In the genomic region with DNA sequence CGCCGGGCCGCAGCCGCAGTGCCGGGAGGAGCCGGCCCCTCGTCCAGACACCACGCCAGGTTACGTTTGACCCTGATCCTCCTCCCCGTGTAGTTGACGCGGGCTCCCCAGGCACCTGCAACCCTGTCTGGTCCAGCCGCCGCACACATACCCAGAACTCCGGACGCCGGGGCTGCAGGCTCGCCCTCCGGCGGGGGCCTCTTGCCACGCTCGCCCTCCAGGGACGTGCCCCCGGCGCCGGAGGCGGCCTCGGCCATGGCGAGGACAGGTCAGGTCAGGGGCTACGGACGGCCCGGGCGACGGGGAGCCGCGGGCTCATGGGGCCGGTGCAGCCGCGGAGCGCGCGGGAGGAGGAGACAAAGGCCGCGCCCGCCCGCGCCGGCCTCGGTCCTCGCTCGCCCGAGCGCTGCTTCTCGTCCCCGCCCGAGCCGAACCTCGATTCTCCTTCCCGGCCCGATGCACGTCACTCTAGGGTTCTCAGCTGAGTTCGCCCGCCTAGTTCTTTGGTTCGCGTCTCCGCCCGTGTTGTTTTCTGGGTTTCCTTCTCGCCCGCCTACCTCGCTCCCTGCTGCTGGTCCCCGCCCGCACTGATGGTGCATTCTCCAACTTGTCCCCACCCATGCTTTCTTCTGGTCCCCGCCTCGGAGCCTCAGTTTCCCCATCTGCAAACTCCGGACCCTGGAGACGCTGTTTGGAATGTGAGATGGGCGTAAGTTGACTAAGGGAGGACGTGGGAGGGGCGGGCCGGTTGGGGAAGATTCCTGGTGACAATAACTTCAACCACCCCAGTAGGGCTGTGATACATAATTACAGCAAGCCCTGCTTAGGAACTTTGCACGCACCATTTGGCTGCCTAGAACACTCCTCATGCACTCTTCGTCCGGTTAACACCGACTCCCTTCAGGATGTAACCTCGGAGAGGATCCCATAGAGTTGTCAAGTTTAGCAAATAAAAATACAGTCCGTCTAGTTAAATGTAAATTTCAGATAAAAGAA, we compare ENCODE assay signal across 1 cellular context.
A peak's percentile ranks its signal among the peaks of the same experiment; 100 is the strongest.
TF ChIP-seq lines count a peak whose summit lies in the region.

A gene with protein sequence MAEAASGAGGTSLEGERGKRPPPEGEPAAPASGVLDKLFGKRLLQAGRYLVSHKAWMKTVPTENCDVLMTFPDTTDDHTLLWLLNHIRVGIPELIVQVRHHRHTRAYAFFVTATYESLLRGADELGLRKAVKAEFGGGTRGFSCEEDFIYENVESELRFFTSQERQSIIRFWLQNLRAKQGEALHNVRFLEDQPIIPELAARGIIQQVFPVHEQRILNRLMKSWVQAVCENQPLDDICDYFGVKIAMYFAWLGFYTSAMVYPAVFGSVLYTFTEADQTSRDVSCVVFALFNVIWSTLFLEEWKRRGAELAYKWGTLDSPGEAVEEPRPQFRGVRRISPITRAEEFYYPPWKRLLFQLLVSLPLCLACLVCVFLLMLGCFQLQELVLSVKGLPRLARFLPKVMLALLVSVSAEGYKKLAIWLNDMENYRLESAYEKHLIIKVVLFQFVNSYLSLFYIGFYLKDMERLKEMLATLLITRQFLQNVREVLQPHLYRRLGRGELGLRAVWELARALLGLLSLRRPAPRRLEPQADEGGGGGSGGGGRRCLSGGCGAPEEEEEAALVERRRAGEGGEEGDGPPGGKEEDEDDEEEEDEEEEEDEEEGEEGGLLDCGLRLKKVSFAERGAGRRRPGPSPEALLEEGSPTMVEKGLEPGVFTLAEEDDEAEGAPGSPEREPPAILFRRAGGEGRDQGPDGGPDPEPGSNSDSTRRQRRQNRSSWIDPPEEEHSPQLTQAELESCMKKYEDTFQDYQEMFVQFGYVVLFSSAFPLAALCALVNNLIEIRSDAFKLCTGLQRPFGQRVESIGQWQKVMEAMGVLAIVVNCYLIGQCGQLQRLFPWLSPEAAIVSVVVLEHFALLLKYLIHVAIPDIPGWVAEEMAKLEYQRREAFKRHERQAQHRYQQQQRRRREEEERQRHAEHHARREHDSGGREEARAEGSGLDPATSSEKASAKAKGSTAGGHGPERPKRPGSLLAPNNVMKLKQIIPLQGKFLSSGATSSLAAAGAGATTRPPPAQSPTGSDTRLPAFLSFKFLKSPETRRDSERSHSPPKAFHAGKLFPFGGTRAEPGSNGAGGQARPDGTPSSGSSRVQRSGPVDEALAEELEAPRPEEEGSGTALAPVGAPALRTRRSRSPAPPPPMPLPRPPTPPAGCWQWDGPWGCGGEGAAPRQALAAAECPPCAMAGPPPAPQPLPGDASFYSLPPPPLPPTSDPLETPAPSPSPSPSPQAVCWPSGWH (minus strand): TSS at position 442 of the 996 bp plus-strand sequence. CDS start 185 bp downstream, at position 257.

TF ChIP-seq in HEK293, 187 proteins besides CTCF, POLR2A, EP300 and RAD21 (continues in another document):
- TF ChIP-seq, protein P1, sequence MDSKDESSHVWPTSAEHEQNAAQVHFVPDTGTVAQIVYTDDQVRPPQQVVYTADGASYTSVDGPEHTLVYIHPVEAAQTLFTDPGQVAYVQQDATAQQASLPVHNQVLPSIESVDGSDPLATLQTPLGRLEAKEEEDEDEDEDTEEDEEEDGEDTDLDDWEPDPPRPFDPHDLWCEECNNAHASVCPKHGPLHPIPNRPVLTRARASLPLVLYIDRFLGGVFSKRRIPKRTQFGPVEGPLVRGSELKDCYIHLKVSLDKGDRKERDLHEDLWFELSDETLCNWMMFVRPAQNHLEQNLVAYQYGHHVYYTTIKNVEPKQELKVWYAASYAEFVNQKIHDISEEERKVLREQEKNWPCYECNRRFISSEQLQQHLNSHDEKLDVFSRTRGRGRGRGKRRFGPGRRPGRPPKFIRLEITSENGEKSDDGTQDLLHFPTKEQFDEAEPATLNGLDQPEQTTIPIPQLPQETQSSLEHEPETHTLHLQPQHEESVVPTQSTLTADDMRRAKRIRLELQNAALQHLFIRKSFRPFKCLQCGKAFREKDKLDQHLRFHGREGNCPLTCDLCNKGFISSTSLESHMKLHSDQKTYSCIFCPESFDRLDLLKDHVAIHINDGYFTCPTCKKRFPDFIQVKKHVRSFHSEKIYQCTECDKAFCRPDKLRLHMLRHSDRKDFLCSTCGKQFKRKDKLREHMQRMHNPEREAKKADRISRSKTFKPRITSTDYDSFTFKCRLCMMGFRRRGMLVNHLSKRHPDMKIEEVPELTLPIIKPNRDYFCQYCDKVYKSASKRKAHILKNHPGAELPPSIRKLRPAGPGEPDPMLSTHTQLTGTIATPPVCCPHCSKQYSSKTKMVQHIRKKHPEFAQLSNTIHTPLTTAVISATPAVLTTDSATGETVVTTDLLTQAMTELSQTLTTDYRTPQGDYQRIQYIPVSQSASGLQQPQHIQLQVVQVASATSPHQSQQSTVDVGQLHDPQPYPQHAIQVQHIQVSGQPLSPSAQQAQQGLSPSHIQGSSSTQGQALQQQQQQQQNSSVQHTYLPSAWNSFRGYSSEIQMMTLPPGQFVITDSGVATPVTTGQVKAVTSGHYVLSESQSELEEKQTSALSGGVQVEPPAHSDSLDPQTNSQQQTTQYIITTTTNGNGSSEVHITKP (tag by site-specific recombination; IDR thresholded peaks at IDR 0.05): peak; percentile 97
- TF ChIP-seq, protein P2, sequence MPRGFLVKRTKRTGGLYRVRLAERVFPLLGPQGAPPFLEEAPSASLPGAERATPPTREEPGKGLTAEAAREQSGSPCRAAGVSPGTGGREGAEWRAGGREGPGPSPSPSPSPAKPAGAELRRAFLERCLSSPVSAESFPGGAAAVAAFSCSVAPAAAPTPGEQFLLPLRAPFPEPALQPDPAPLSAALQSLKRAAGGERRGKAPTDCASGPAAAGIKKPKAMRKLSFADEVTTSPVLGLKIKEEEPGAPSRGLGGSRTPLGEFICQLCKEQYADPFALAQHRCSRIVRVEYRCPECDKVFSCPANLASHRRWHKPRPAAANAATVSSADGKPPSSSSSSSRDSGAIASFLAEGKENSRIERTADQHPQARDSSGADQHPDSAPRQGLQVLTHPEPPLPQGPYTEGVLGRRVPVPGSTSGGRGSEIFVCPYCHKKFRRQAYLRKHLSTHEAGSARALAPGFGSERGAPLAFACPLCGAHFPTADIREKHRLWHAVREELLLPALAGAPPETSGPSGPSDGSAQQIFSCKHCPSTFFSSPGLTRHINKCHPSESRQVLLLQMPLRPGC (tag by site-specific recombination; IDR thresholded peaks at IDR 0.05): peak; percentile 95
- no peak; the same call in 1 of the 2 replicates for TF ChIP-seq ZNF624 (tag by site-specific recombination; IDR thresholded peaks at IDR 0.05)
- TF ChIP-seq, protein P3, sequence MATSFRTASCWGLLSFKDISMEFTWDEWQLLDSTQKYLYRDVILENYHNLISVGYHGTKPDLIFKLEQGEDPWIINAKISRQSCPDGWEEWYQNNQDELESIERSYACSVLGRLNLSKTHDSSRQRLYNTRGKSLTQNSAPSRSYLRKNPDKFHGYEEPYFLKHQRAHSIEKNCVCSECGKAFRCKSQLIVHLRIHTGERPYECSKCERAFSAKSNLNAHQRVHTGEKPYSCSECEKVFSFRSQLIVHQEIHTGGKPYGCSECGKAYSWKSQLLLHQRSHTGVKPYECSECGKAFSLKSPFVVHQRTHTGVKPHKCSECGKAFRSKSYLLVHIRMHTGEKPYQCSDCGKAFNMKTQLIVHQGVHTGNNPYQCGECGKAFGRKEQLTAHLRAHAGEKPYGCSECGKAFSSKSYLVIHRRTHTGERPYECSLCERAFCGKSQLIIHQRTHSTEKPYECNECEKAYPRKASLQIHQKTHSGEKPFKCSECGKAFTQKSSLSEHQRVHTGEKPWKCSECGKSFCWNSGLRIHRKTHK (tag by site-specific recombination; IDR thresholded peaks at IDR 0.05): 0 out of 2 replicates have a peak, but pooled peaks have one; percentile 18
- peak; percentile 90 for TF ChIP-seq ZNF610 (tag by site-specific recombination; IDR thresholded peaks at IDR 0.05; ENCODE audit: borderline replicate concordance)
- TF ChIP-seq ZNF658 (tag by site-specific recombination; IDR thresholded peaks at IDR 0.05): no peak
- no peak; the same call in 1 of the 2 replicates for TF ChIP-seq ZNF626 (tag by site-specific recombination; IDR thresholded peaks at IDR 0.05)
- peak; percentile 99 for TF ChIP-seq ZNF391 (tag by site-specific recombination; IDR thresholded peaks at IDR 0.05; ENCODE audit: borderline replicate concordance, low read depth)
- peak; percentile 76 for TF ChIP-seq ZBTB20 (tag by site-specific recombination; IDR thresholded peaks at IDR 0.05)
- TF ChIP-seq, protein P4, sequence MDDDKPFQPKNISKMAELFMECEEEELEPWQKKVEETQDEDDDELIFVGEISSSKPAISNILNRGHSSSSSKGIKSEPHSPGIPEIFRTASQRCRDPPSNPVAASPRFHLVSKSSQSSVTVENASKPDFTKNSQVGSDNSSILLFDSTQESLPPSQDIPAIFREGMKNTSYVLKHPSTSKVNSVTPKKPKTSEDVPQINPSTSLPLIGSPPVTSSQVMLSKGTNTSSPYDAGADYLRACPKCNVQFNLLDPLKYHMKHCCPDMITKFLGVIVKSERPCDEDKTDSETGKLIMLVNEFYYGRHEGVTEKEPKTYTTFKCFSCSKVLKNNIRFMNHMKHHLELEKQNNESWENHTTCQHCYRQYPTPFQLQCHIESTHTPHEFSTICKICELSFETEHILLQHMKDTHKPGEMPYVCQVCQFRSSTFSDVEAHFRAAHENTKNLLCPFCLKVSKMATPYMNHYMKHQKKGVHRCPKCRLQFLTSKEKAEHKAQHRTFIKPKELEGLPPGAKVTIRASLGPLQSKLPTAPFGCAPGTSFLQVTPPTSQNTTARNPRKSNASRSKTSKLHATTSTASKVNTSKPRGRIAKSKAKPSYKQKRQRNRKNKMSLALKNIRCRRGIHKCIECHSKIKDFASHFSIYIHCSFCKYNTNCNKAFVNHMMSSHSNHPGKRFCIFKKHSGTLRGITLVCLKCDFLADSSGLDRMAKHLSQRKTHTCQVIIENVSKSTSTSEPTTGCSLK (tag by site-specific recombination; IDR thresholded peaks at IDR 0.05): no peak
- TF ChIP-seq ZSCAN16 (tag by site-specific recombination; IDR thresholded peaks at IDR 0.05): peak; percentile 68; the same call in 1 of the 2 replicates
- peak; percentile 87 for TF ChIP-seq SP2 (tag by site-specific recombination; IDR thresholded peaks at IDR 0.05)
- TF ChIP-seq, protein P5, sequence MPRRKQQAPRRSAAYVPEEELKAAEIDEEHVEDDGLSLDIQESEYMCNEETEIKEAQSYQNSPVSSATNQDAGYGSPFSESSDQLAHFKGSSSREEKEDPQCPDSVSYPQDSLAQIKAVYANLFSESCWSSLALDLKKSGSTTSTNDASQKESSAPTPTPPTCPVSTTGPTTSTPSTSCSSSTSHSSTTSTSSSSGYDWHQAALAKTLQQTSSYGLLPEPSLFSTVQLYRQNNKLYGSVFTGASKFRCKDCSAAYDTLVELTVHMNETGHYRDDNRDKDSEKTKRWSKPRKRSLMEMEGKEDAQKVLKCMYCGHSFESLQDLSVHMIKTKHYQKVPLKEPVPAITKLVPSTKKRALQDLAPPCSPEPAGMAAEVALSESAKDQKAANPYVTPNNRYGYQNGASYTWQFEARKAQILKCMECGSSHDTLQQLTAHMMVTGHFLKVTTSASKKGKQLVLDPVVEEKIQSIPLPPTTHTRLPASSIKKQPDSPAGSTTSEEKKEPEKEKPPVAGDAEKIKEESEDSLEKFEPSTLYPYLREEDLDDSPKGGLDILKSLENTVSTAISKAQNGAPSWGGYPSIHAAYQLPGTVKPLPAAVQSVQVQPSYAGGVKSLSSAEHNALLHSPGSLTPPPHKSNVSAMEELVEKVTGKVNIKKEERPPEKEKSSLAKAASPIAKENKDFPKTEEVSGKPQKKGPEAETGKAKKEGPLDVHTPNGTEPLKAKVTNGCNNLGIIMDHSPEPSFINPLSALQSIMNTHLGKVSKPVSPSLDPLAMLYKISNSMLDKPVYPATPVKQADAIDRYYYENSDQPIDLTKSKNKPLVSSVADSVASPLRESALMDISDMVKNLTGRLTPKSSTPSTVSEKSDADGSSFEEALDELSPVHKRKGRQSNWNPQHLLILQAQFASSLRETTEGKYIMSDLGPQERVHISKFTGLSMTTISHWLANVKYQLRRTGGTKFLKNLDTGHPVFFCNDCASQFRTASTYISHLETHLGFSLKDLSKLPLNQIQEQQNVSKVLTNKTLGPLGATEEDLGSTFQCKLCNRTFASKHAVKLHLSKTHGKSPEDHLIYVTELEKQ (tag by site-specific recombination; IDR thresholded peaks at IDR 0.05; ENCODE audit: borderline replicate concordance): peak; percentile 94; the same call in 1 of the 2 replicates
- TF ChIP-seq ZNF48 (tag by site-specific recombination; IDR thresholded peaks at IDR 0.05): no peak
- TF ChIP-seq ZNF16 (tag by site-specific recombination; IDR thresholded peaks at IDR 0.05; ENCODE audit: low read depth): no peak
- TF ChIP-seq, protein P6, sequence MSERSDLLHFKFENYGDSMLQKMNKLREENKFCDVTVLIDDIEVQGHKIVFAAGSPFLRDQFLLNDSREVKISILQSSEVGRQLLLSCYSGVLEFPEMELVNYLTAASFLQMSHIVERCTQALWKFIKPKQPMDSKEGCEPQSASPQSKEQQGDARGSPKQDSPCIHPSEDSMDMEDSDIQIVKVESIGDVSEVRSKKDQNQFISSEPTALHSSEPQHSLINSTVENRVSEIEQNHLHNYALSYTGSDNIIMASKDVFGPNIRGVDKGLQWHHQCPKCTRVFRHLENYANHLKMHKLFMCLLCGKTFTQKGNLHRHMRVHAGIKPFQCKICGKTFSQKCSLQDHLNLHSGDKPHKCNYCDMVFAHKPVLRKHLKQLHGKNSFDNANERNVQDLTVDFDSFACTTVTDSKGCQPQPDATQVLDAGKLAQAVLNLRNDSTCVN (tag by site-specific recombination; optimal IDR thresholded peaks at IDR 0.05): peak; percentile 96
- peak; percentile 90 for TF ChIP-seq EGR2 (tag by site-specific recombination; IDR thresholded peaks at IDR 0.05; ENCODE audit: low read depth)
- TF ChIP-seq TCF7L2 (IDR thresholded peaks at IDR 0.05; ENCODE audit: borderline replicate concordance, low read depth, low read length): no peak
- TF ChIP-seq ZNF664 (tag by site-specific recombination; IDR thresholded peaks at IDR 0.05): peak; percentile 84
- peak; percentile 95 for TF ChIP-seq HOXC10 (CRISPR knock-in tag; IDR thresholded peaks at IDR 0.05)
- TF ChIP-seq, protein P7, sequence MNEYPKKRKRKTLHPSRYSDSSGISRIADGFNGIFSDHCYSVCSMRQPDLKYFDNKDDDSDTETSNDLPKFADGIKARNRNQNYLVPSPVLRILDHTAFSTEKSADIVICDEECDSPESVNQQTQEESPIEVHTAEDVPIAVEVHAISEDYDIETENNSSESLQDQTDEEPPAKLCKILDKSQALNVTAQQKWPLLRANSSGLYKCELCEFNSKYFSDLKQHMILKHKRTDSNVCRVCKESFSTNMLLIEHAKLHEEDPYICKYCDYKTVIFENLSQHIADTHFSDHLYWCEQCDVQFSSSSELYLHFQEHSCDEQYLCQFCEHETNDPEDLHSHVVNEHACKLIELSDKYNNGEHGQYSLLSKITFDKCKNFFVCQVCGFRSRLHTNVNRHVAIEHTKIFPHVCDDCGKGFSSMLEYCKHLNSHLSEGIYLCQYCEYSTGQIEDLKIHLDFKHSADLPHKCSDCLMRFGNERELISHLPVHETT (tag by site-specific recombination; IDR thresholded peaks at IDR 0.05): peak; percentile 99
- TF ChIP-seq ZNF37A (tag by site-specific recombination; IDR thresholded peaks at IDR 0.05): peak; percentile 67
- TF ChIP-seq ZNF221 (tag by site-specific recombination; IDR thresholded peaks at IDR 0.05; ENCODE audit: borderline replicate concordance): peak; percentile 73; the same call in 1 of the 2 replicates
- peak; percentile 100 for TF ChIP-seq ZNF837 (tag by site-specific recombination; IDR thresholded peaks at IDR 0.05)
- TF ChIP-seq, protein P8, sequence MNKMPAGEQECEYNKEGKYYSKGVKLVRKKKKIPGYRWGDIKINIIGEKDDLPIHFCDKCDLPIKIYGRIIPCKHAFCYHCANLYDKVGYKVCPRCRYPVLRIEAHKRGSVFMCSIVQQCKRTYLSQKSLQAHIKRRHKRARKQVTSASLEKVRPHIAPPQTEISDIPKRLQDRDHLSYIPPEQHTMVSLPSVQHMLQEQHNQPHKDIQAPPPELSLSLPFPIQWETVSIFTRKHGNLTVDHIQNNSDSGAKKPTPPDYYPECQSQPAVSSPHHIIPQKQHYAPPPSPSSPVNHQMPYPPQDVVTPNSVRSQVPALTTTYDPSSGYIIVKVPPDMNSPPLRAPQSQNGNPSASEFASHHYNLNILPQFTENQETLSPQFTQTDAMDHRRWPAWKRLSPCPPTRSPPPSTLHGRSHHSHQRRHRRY (tag by site-specific recombination; IDR thresholded peaks at IDR 0.05): no peak
- TF ChIP-seq ZNF530 (tag by site-specific recombination; IDR thresholded peaks at IDR 0.05; ENCODE audit: low read depth): no peak
- no peak for TF ChIP-seq ZNF548 (tag by site-specific recombination; IDR thresholded peaks at IDR 0.05)
